1 cellular context compared by ENCODE assay signal in the genomic region with DNA sequence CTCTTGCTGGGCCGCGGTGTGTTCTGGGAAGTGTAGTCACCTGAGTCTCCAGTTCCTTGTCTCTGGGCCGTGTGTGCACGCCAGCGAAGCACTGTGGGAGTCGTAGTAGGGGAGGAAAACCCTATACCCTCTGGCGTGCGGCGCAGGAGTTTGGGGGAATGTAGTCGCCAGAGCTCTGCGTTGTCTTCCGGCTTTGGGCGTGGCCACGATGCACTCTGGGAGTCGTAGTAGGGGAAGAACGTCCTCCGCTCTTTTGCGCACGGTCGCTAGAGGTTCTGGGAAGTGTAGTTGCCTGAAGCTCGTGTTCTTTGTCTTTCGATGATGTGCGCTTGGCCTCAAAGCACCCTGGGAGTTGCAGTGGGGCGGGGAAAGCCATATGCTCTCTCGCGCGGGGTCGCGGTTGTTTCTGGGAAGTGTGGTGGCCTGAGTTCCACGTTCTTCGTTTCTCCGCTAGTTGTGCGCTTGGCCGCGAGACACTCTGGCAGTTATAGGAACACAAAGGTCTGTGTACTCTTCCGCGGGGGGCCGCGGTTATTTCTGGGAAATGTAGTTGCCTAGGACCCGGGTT.
TF ChIP-seq lines count a peak whose summit lies in the region.

No MANE protein-coding gene starts in this region.

TF ChIP-seq in K562, 482 proteins besides CTCF, POLR2A, EP300 and RAD21 (continued from another document and continues in another):
- TF ChIP-seq, protein P1, sequence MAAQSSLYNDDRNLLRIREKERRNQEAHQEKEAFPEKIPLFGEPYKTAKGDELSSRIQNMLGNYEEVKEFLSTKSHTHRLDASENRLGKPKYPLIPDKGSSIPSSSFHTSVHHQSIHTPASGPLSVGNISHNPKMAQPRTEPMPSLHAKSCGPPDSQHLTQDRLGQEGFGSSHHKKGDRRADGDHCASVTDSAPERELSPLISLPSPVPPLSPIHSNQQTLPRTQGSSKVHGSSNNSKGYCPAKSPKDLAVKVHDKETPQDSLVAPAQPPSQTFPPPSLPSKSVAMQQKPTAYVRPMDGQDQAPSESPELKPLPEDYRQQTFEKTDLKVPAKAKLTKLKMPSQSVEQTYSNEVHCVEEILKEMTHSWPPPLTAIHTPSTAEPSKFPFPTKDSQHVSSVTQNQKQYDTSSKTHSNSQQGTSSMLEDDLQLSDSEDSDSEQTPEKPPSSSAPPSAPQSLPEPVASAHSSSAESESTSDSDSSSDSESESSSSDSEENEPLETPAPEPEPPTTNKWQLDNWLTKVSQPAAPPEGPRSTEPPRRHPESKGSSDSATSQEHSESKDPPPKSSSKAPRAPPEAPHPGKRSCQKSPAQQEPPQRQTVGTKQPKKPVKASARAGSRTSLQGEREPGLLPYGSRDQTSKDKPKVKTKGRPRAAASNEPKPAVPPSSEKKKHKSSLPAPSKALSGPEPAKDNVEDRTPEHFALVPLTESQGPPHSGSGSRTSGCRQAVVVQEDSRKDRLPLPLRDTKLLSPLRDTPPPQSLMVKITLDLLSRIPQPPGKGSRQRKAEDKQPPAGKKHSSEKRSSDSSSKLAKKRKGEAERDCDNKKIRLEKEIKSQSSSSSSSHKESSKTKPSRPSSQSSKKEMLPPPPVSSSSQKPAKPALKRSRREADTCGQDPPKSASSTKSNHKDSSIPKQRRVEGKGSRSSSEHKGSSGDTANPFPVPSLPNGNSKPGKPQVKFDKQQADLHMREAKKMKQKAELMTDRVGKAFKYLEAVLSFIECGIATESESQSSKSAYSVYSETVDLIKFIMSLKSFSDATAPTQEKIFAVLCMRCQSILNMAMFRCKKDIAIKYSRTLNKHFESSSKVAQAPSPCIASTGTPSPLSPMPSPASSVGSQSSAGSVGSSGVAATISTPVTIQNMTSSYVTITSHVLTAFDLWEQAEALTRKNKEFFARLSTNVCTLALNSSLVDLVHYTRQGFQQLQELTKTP (IDR thresholded peaks at IDR 0.05; ENCODE audit: low read depth in 1 of 2, partially characterized antibody in 2 of 2): peak; percentile 49 to 97
- TF ChIP-seq, protein P2, sequence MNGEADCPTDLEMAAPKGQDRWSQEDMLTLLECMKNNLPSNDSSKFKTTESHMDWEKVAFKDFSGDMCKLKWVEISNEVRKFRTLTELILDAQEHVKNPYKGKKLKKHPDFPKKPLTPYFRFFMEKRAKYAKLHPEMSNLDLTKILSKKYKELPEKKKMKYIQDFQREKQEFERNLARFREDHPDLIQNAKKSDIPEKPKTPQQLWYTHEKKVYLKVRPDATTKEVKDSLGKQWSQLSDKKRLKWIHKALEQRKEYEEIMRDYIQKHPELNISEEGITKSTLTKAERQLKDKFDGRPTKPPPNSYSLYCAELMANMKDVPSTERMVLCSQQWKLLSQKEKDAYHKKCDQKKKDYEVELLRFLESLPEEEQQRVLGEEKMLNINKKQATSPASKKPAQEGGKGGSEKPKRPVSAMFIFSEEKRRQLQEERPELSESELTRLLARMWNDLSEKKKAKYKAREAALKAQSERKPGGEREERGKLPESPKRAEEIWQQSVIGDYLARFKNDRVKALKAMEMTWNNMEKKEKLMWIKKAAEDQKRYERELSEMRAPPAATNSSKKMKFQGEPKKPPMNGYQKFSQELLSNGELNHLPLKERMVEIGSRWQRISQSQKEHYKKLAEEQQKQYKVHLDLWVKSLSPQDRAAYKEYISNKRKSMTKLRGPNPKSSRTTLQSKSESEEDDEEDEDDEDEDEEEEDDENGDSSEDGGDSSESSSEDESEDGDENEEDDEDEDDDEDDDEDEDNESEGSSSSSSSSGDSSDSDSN (IDR thresholded peaks at IDR 0.05; ENCODE audit: borderline replicate concordance in 1 of 2, low read depth in 2 of 2, low read length in 2 of 2): 0 out of 4 replicates have a peak, but pooled peaks of 1 of the 2 experiments have one; percentile 40
- TF ChIP-seq ETV5 (CRISPR knock-in tag; IDR thresholded peaks at IDR 0.05; ENCODE audit: low read depth) (peak; percentile 90), NFIX (CRISPR knock-in tag; IDR thresholded peaks at IDR 0.05; ENCODE audit: low read depth) (no peak), KDM5B (IDR thresholded peaks at IDR 0.05; ENCODE audit: insufficient replicate concordance, low read depth, low read length) (peak; percentile 13), CHCHD3 (CRISPR knock-in tag; IDR thresholded peaks at IDR 0.05) (no peak), TAF7 (tag; IDR thresholded peaks at IDR 0.05) (peak; percentile 73), ZNF75A (CRISPR knock-in tag; IDR thresholded peaks at IDR 0.05) (no peak), HNRNPUL1 (IDR thresholded peaks at IDR 0.05; ENCODE audit: low read length) (no peak), ERF (CRISPR knock-in tag; IDR thresholded peaks at IDR 0.05) (no peak), POLR2AphosphoS5 (IDR thresholded peaks at IDR 0.05; ENCODE audit: control insufficient read depth, insufficient read depth, low read depth, low read length) (0 out of 2 replicates have a peak, but pooled peaks have one; percentile 11), SP1 (CRISPR knock-in tag; IDR thresholded peaks at IDR 0.05) (peak; percentile 99), NFYB (IDR thresholded peaks at IDR 0.05; ENCODE audit: extremely low read depth, insufficient read length) (no peak), CXXC5 (CRISPR knock-in tag; IDR thresholded peaks at IDR 0.05) (peak; percentile 86), ASH1L (IDR thresholded peaks at IDR 0.05; ENCODE audit: borderline replicate concordance, low read depth, partially characterized antibody) (peak; percentile 74), ZNF197 (CRISPR knock-in tag; IDR thresholded peaks at IDR 0.05; ENCODE audit: low read depth) (peak; percentile 59; the same call in 1 of the 2 replicates), YY1 (IDR thresholded peaks at IDR 0.05; ENCODE audit: borderline replicate concordance in 1 of 3, control insufficient read depth in 1 of 3, extremely low read depth in 1 of 3, insufficient read depth in 3 of 3, insufficient read length in 1 of 3, insufficient replicate concordance in 2 of 3, low read depth in 1 of 3, low read length in 2 of 3) (peak in 1 of 3 experiments; percentile 57), MBD2 (IDR thresholded peaks at IDR 0.05; ENCODE audit: borderline replicate concordance, low read depth) (peak; percentile 92), MTA1 (IDR thresholded peaks at IDR 0.05; ENCODE audit: borderline replicate concordance) (peak; percentile 99), ELF4 (CRISPR knock-in tag; IDR thresholded peaks at IDR 0.05) (peak; percentile 80; the same call in 1 of the 2 replicates), PHF20 (IDR thresholded peaks at IDR 0.05; ENCODE audit: partially characterized antibody) (peak; percentile 80), KDM4B (IDR thresholded peaks at IDR 0.05; ENCODE audit: borderline replicate concordance in 2 of 2, low read depth in 1 of 2) (no peak; a peak in 1 of 4 replicates)
- TF ChIP-seq, protein P3, sequence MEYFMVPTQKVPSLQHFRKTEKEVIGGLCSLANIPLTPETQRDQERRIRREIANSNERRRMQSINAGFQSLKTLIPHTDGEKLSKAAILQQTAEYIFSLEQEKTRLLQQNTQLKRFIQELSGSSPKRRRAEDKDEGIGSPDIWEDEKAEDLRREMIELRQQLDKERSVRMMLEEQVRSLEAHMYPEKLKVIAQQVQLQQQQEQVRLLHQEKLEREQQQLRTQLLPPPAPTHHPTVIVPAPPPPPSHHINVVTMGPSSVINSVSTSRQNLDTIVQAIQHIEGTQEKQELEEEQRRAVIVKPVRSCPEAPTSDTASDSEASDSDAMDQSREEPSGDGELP (CRISPR knock-in tag; IDR thresholded peaks at IDR 0.05; ENCODE audit: borderline replicate concordance): peak; percentile 65
- TF ChIP-seq, protein P4, sequence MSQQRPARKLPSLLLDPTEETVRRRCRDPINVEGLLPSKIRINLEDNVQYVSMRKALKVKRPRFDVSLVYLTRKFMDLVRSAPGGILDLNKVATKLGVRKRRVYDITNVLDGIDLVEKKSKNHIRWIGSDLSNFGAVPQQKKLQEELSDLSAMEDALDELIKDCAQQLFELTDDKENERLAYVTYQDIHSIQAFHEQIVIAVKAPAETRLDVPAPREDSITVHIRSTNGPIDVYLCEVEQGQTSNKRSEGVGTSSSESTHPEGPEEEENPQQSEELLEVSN (IDR thresholded peaks at IDR 0.05; ENCODE audit: borderline replicate concordance in 1 of 2, extremely low read depth in 1 of 2, insufficient read depth in 1 of 2, insufficient read length in 1 of 2, low read depth in 1 of 2, low read length in 1 of 2, poor library complexity in 1 of 2, severe bottlenecking in 1 of 2): peak; percentile 72 to 86
- TF ChIP-seq, protein P5, sequence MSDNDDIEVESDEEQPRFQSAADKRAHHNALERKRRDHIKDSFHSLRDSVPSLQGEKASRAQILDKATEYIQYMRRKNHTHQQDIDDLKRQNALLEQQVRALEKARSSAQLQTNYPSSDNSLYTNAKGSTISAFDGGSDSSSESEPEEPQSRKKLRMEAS (CRISPR knock-in tag; IDR thresholded peaks at IDR 0.05): peak; percentile 82
- TF ChIP-seq, protein P6, sequence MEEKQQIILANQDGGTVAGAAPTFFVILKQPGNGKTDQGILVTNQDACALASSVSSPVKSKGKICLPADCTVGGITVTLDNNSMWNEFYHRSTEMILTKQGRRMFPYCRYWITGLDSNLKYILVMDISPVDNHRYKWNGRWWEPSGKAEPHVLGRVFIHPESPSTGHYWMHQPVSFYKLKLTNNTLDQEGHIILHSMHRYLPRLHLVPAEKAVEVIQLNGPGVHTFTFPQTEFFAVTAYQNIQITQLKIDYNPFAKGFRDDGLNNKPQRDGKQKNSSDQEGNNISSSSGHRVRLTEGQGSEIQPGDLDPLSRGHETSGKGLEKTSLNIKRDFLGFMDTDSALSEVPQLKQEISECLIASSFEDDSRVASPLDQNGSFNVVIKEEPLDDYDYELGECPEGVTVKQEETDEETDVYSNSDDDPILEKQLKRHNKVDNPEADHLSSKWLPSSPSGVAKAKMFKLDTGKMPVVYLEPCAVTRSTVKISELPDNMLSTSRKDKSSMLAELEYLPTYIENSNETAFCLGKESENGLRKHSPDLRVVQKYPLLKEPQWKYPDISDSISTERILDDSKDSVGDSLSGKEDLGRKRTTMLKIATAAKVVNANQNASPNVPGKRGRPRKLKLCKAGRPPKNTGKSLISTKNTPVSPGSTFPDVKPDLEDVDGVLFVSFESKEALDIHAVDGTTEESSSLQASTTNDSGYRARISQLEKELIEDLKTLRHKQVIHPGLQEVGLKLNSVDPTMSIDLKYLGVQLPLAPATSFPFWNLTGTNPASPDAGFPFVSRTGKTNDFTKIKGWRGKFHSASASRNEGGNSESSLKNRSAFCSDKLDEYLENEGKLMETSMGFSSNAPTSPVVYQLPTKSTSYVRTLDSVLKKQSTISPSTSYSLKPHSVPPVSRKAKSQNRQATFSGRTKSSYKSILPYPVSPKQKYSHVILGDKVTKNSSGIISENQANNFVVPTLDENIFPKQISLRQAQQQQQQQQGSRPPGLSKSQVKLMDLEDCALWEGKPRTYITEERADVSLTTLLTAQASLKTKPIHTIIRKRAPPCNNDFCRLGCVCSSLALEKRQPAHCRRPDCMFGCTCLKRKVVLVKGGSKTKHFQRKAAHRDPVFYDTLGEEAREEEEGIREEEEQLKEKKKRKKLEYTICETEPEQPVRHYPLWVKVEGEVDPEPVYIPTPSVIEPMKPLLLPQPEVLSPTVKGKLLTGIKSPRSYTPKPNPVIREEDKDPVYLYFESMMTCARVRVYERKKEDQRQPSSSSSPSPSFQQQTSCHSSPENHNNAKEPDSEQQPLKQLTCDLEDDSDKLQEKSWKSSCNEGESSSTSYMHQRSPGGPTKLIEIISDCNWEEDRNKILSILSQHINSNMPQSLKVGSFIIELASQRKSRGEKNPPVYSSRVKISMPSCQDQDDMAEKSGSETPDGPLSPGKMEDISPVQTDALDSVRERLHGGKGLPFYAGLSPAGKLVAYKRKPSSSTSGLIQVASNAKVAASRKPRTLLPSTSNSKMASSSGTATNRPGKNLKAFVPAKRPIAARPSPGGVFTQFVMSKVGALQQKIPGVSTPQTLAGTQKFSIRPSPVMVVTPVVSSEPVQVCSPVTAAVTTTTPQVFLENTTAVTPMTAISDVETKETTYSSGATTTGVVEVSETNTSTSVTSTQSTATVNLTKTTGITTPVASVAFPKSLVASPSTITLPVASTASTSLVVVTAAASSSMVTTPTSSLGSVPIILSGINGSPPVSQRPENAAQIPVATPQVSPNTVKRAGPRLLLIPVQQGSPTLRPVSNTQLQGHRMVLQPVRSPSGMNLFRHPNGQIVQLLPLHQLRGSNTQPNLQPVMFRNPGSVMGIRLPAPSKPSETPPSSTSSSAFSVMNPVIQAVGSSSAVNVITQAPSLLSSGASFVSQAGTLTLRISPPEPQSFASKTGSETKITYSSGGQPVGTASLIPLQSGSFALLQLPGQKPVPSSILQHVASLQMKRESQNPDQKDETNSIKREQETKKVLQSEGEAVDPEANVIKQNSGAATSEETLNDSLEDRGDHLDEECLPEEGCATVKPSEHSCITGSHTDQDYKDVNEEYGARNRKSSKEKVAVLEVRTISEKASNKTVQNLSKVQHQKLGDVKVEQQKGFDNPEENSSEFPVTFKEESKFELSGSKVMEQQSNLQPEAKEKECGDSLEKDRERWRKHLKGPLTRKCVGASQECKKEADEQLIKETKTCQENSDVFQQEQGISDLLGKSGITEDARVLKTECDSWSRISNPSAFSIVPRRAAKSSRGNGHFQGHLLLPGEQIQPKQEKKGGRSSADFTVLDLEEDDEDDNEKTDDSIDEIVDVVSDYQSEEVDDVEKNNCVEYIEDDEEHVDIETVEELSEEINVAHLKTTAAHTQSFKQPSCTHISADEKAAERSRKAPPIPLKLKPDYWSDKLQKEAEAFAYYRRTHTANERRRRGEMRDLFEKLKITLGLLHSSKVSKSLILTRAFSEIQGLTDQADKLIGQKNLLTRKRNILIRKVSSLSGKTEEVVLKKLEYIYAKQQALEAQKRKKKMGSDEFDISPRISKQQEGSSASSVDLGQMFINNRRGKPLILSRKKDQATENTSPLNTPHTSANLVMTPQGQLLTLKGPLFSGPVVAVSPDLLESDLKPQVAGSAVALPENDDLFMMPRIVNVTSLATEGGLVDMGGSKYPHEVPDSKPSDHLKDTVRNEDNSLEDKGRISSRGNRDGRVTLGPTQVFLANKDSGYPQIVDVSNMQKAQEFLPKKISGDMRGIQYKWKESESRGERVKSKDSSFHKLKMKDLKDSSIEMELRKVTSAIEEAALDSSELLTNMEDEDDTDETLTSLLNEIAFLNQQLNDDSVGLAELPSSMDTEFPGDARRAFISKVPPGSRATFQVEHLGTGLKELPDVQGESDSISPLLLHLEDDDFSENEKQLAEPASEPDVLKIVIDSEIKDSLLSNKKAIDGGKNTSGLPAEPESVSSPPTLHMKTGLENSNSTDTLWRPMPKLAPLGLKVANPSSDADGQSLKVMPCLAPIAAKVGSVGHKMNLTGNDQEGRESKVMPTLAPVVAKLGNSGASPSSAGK (IDR thresholded peaks at IDR 0.05): peak; percentile 89
- TF ChIP-seq, protein P7, sequence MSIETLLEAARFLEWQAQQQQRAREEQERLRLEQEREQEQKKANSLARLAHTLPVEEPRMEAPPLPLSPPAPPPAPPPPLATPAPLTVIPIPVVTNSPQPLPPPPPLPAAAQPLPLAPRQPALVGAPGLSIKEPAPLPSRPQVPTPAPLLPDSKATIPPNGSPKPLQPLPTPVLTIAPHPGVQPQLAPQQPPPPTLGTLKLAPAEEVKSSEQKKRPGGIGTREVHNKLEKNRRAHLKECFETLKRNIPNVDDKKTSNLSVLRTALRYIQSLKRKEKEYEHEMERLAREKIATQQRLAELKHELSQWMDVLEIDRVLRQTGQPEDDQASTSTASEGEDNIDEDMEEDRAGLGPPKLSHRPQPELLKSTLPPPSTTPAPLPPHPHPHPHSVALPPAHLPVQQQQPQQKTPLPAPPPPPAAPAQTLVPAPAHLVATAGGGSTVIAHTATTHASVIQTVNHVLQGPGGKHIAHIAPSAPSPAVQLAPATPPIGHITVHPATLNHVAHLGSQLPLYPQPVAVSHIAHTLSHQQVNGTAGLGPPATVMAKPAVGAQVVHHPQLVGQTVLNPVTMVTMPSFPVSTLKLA (conservative IDR thresholded peaks at IDR 0.05): peak; percentile 65 to 72
